ENCODE assay signal across 23 cellular contexts in genomic region chr12:116458492-116458891, GRCh38.
DNase-seq lines count a peak whose midpoint lies in the region; ATAC-seq, FAIRE-seq and TF ChIP-seq lines count a peak whose summit lies in the region.
"Had no signal": no experiment of that assay in that cellular context is flagged by ENCODE, and none has a peak within 500 bp of the region (broad histone marks: within the 10 kb centered on the region; RNA-seq: fewer than 3 reads in every experiment).

No MANE protein-coding gene starts in this region.

- ATAC-seq in GM19351 (IDR thresholded peaks at IDR 0.05; ENCODE audit: unreplicated experiment) = peak; percentile 45
- ATAC-seq in foreskin keratinocyte = no peak
- ATAC-seq: SK-N-SH treated with all-trans-retinoic acid at 6 μM for 48 hours had no signal

- TF ChIP-seq POLR2A in Peyer's patch (IDR thresholded peaks at IDR 0.05) = no peak

- no peaks in the 10 kb centered on the region for H4K20me1 ChIP-seq in OCI-LY3 (ENCODE audit: insufficient read depth, low read length)

- TF ChIP-seq CTCF in OCI-LY3 (IDR thresholded peaks at IDR 0.05; ENCODE audit: low read depth, low read length) (no peak), kidney (IDR thresholded peaks at IDR 0.05; ENCODE audit: borderline replicate concordance, extremely low read depth, insufficient read depth) (no peak), foreskin keratinocyte (conservative IDR thresholded peaks at IDR 0.05) (no peak), Peyer's patch (IDR thresholded peaks at IDR 0.05) (no peak)

- H2AFZ ChIP-seq in OCI-LY3 (ENCODE audit: low read depth, low read length) = peak overlapping the region; percentile 83

- peaks cover 18% of the 10 kb centered on the region for H3K27me3 ChIP-seq in OCI-LY3 (ENCODE audit: low read depth, low read length)
- no peaks in the 10 kb centered on the region for H3K27me3 ChIP-seq in foreskin keratinocyte
- H3K27me3 ChIP-seq in Peyer's patch = no peaks in the 10 kb centered on the region

- peak overlapping the region; percentile 50; the same call in 1 of the 2 replicates for H3K9ac ChIP-seq in OCI-LY3 (ENCODE audit: low read length)
- no peak overlapping the region for H3K9ac ChIP-seq in kidney (ENCODE audit: low read length in 2 of 2)

- intact Hi-C loops in kidney (cut with DNase I) = no loop called here

- FAIRE-seq in kidney (lab: Jason Lieb, UNC) = no peak
- FAIRE-seq: GM18507, H1 had no signal

- peak overlapping the region; percentile 83 for H3K4me2 ChIP-seq in OCI-LY3 (ENCODE audit: low read length)

- H3K9me3 ChIP-seq in OCI-LY3 (ENCODE audit: insufficient read depth, low read length) = no peaks in the 10 kb centered on the region
- no peaks in the 10 kb centered on the region for H3K9me3 ChIP-seq in kidney (ENCODE audit: control insufficient read depth in 1 of 2, low read length in 2 of 2)
- no peaks in the 10 kb centered on the region for H3K9me3 ChIP-seq in Peyer's patch

- H3K27ac ChIP-seq in OCI-LY3 (ENCODE audit: low read length) = peak overlapping the region; percentile 63
- H3K27ac ChIP-seq in kidney (ENCODE audit: low read depth in 2 of 2, low read length in 2 of 2) = no peak overlapping the region
- H3K27ac ChIP-seq in foreskin keratinocyte = no peak overlapping the region
- H3K27ac ChIP-seq in Peyer's patch = no peak overlapping the region

- H3K36me3 ChIP-seq in OCI-LY3 (replicated peaks; ENCODE audit: low read depth, low read length) = no peaks in the 10 kb centered on the region
- no peaks in the 10 kb centered on the region for H3K36me3 ChIP-seq in kidney (ENCODE audit: control insufficient read depth in 1 of 2, insufficient read depth in 2 of 2, low read length in 2 of 2)
- H3K36me3 ChIP-seq in Peyer's patch = no peaks in the 10 kb centered on the region

- no peaks in the 10 kb centered on the region for H3K79me2 ChIP-seq in OCI-LY3 (ENCODE audit: low read length)

- H3K4me1 ChIP-seq in OCI-LY3 (ENCODE audit: low read length) (peaks cover 57% of the 10 kb centered on the region), kidney (ENCODE audit: control insufficient read depth in 1 of 2, insufficient read depth in 1 of 2, low read depth in 1 of 2, low read length in 2 of 2) (peaks cover 10 to 12% of the 10 kb centered on the region in 2 donors), foreskin keratinocyte (peaks cover 18% of the 10 kb centered on the region), Peyer's patch (peaks cover 0 to 10% (median 0%) of the 10 kb centered on the region in 4 donors)

- DNase-seq in kidney (peak; percentile 50), foreskin keratinocyte (no peak), Peyer's patch (no peak), HT-29 (ENCODE audit: low spot score) (no peak), NCI-H1417 (lab: John Stamatoyannopoulos, UW) (no peak)
- DNase-seq: CD4-positive, CD25-positive, alpha-beta regulatory T cell; COR-L47; DMS 273 treated with DMSO at 0.1 percent for 48 hours; DND-41; GDM1; NCI-H1105 treated with DMSO at 0.1 percent for 48 hours; NCI-H1694 treated with DMSO at 0.1 percent for 48 hours; NCI-H510A; NCI-H748 treated with DMSO at 0.1 percent for 48 hours; OCI-M1; RPMI8226; SHP77 treated with DMSO at 0.1 percent for 48 hours; T-helper 1 cell had no signal

- H3K4me3 ChIP-seq in OCI-LY3 (ENCODE audit: low read length) = peak overlapping the region; percentile 67
- H3K4me3 ChIP-seq in kidney (ENCODE audit: low read length in 2 of 2) = no peak overlapping the region
- H3K4me3 ChIP-seq in Peyer's patch = no peak overlapping the region
